ENCODE assay signal across 15 cellular contexts in genomic region chr20:15862178-15862577, GRCh38.
"Had no signal": no experiment of that assay in that cellular context is flagged by ENCODE, and none has a peak within 500 bp of the region (broad histone marks: within the 10 kb centered on the region; RNA-seq: fewer than 3 reads in every experiment).

No MANE protein-coding gene starts in this region.

- H3K4me1 ChIP-seq: colonic mucosa, esophagus squamous epithelium, uterus had no signal

- H3K9me3 ChIP-seq: colonic mucosa, esophagus squamous epithelium, uterus had no signal

- DNase-seq: activated CD4-positive, alpha-beta T cell treated with anti-CD3 and anti-CD28 coated beads for 4 hours; activated CD8-positive, alpha-beta memory T cell treated with anti-CD3 and anti-CD28 coated beads for 24 hours; activated naive CD4-positive, alpha-beta T cell treated with Interleukin-2 at 50 U/mL for 16 hours; activated naive CD8-positive, alpha-beta T cell treated with anti-CD3 and anti-CD28 coated beads, Interleukin-2, amount 50 U/mL, for 24 hours; colonic mucosa; esophagus squamous epithelium; foreskin fibroblast; glutamatergic neuron; left cardiac atrium; natural killer cell; posterior cingulate gyrus; stimulated activated CD4-positive, alpha-beta T cell treated with anti-CD3 and anti-CD28 coated beads, Interleukin-15, amount 100 ng/mL, for 24 hours; stimulated activated CD4-positive, alpha-beta T cell treated with anti-CD3 and anti-CD28 coated beads, Interleukin-4, amount 100 ng/mL, for 24 hours; stimulated activated naive CD8-positive, alpha-beta T cell treated with anti-CD3 and anti-CD28 coated beads, Interleukin-15, amount 100 ng/mL, for 72 hours; uterus had no signal

- H3K27me3 ChIP-seq: colonic mucosa, esophagus squamous epithelium, uterus had no signal

- H3K27ac ChIP-seq: colonic mucosa, esophagus squamous epithelium, uterus had no signal

- H3K4me3 ChIP-seq: colonic mucosa, esophagus squamous epithelium, uterus had no signal

- H3K36me3 ChIP-seq: colonic mucosa, esophagus squamous epithelium, uterus had no signal
